17 cellular contexts compared by ENCODE assay signal in the genomic region with DNA sequence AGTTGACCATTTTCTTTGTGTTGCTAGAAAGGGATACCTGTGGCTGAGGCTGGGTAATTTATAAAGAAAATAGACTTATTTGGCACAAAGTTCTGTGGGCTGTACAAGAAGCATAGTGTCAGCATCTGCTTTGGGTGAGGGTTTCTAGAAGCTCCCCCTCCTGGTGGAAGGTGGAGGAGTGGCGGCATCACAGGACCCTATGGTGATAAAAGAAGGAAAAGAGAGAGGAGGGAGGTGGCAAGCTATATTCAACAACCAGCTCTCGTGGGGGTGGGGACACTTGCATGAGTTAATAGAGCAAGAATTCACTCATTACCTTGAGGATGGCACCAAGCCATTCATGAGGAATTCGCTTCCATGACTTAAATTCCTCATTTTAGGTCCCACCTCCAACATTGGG.
DNase-seq lines count a peak whose midpoint lies in the region; ATAC-seq and TF ChIP-seq lines count a peak whose summit lies in the region.
"Had no signal": no experiment of that assay in that cellular context is flagged by ENCODE, and none has a peak within 500 bp of the region (broad histone marks: within the 10 kb centered on the region; RNA-seq: fewer than 3 reads in every experiment).

No MANE protein-coding gene starts in this region.

- no peak for TF ChIP-seq EP300 in suprapubic skin (IDR thresholded peaks at IDR 0.05)

- H3K79me2 ChIP-seq in GM23338 (replicated peaks; ENCODE audit: insufficient read depth) (no peaks in the 10 kb centered on the region), neural progenitor cell (ENCODE audit: low read depth) (no peaks in the 10 kb centered on the region)
- H3K79me2 ChIP-seq: hepatocyte had no signal

- peak overlapping the region; percentile 23; the same call in 1 of the 2 replicates for H2AFZ ChIP-seq in GM23338
- H2AFZ ChIP-seq in neural progenitor cell (replicated peaks): peak overlapping the region; percentile 73
- H2AFZ ChIP-seq: hepatocyte had no signal

- H4K20me1 ChIP-seq in GM23338 (replicated peaks; ENCODE audit: insufficient read depth): no peaks in the 10 kb centered on the region
- H4K20me1 ChIP-seq in neural progenitor cell (ENCODE audit: low read depth): no peaks in the 10 kb centered on the region

- H3K4me2 ChIP-seq in GM23338 (no peak overlapping the region), neural progenitor cell (peak overlapping the region; percentile 26)
- H3K4me2 ChIP-seq: hepatocyte, smooth muscle cell had no signal

- H3K4me3 Mint-ChIP-seq in GM23338: no peak overlapping the region
- no peak overlapping the region for H3K4me3 Mint-ChIP-seq in chondrocyte (ENCODE audit: unreplicated experiment)
- H3K4me3 Mint-ChIP-seq in neural progenitor cell: no peak overlapping the region

- ATAC-seq in GM23338 (peak; percentile 94), HG02981 (IDR thresholded peaks at IDR 0.05; ENCODE audit: unreplicated experiment) (no peak), HG02642 (IDR thresholded peaks at IDR 0.05; ENCODE audit: poor library complexity, unreplicated experiment) (no peak)

- H3K27me3 ChIP-seq in GM23338 (ENCODE audit: insufficient read depth): no peaks in the 10 kb centered on the region
- H3K27me3 ChIP-seq in neural progenitor cell: no peaks in the 10 kb centered on the region
- H3K27me3 ChIP-seq in suprapubic skin: no peaks in the 10 kb centered on the region
- H3K27me3 ChIP-seq: adrenal gland, hepatocyte had no signal

- H3K36me3 ChIP-seq in GM23338 (ENCODE audit: insufficient read depth): no peaks in the 10 kb centered on the region
- no peaks in the 10 kb centered on the region for H3K36me3 ChIP-seq in neural progenitor cell
- H3K36me3 ChIP-seq in suprapubic skin: no peaks in the 10 kb centered on the region
- H3K36me3 ChIP-seq: adrenal gland had no signal

- H3K9me3 ChIP-seq in neural progenitor cell (ENCODE audit: low read depth) (no peaks in the 10 kb centered on the region), suprapubic skin (no peaks in the 10 kb centered on the region)
- H3K9me3 ChIP-seq: adrenal gland had no signal

- peak; percentile 70 for DNase-seq in GM23338 (ENCODE audit: low spot score)
- peak; percentile 25 for DNase-seq in NCI-H69 (lab: John Stamatoyannopoulos, UW)
- DNase-seq in chondrocyte (ENCODE audit: low spot score): no peak
- peak; percentile 34 for DNase-seq in neural progenitor cell (ENCODE audit: low spot score)
- DNase-seq in T-helper 1 cell: no peak
- DNase-seq in suprapubic skin (ENCODE audit: low spot score in 2 of 2): no peak
- DNase-seq: activated CD4-positive, CD25-positive, alpha-beta regulatory T cell; adrenal gland; C1 segment of cervical spinal cord; MM.1S; NCI-H2029; NCI-H524 treated with DMSO at 0.1 percent for 48 hours had no signal

- 60% methylated on average over 3 of the region's 3 CpGs for WGBS in suprapubic skin

- H3K9me3 Mint-ChIP-seq in GM23338 (no peaks in the 10 kb centered on the region; the same call in 2 of the 3 replicates), chondrocyte (ENCODE audit: low read depth) (no peaks in the 10 kb centered on the region), neural progenitor cell (no peaks in the 10 kb centered on the region)

- no peaks in the 10 kb centered on the region for H3K4me1 ChIP-seq in GM23338 (ENCODE audit: insufficient read depth)
- peaks cover 16% of the 10 kb centered on the region for H3K4me1 ChIP-seq in neural progenitor cell
- H3K4me1 ChIP-seq in suprapubic skin: no peaks in the 10 kb centered on the region
- H3K4me1 ChIP-seq: adrenal gland had no signal

- no peak overlapping the region for H3K27ac ChIP-seq in GM23338 (ENCODE audit: low read depth)
- H3K27ac ChIP-seq in neural progenitor cell: peak overlapping the region; percentile 59
- no peak overlapping the region for H3K27ac ChIP-seq in suprapubic skin
- H3K27ac ChIP-seq: adrenal gland, hepatocyte had no signal

- H3K9ac ChIP-seq in neural progenitor cell: no peak overlapping the region

- H3K36me3 Mint-ChIP-seq in GM23338 (ENCODE audit: low read depth) (no peaks in the 10 kb centered on the region), chondrocyte (ENCODE audit: low read depth) (no peaks in the 10 kb centered on the region), neural progenitor cell (no peaks in the 10 kb centered on the region)

- no peaks in the 10 kb centered on the region for H3K9me2 ChIP-seq in GM23338 (ENCODE audit: insufficient read depth)

- H3K27ac Mint-ChIP-seq in GM23338 (no peak overlapping the region), chondrocyte (ENCODE audit: unreplicated experiment) (no peak overlapping the region), neural progenitor cell (no peak overlapping the region)
- H3K27ac Mint-ChIP-seq: activated T-helper 2 cell treated with anti-CD3 and anti-CD28 coated beads, Interferon-gamma antibody, Interleukin-2, Interleukin-4, amounts not matched to agents 10 μg/mL and 5 μg/mL and 100 μg/mL, durations not matched to agents 14 hours and 24 hours and 36 hours had no signal

- H3K4me1 Mint-ChIP-seq in GM23338 (peaks cover 4% of the 10 kb centered on the region; the same call in 1 of the 3 replicates), chondrocyte (ENCODE audit: low read depth) (peaks cover 3% of the 10 kb centered on the region), neural progenitor cell (no peaks in the 10 kb centered on the region)

- no peaks in the 10 kb centered on the region for H3K27me3 Mint-ChIP-seq in GM23338 (ENCODE audit: insufficient read depth, low read depth, poor library complexity)
- H3K27me3 Mint-ChIP-seq in chondrocyte (ENCODE audit: low read depth): no peaks in the 10 kb centered on the region
- H3K27me3 Mint-ChIP-seq in neural progenitor cell (ENCODE audit: insufficient read depth, low read depth): no peaks in the 10 kb centered on the region

- no peaks in the 10 kb centered on the region for H3F3A ChIP-seq in GM23338 (replicated peaks; ENCODE audit: low read depth)
- peaks cover 14% of the 10 kb centered on the region for H3F3A ChIP-seq in neural progenitor cell (ENCODE audit: low read depth)

- TF ChIP-seq POLR2A in suprapubic skin (IDR thresholded peaks at IDR 0.05): no peak

- H3K4me3 ChIP-seq in GM23338 (no peak overlapping the region), neural progenitor cell (no peak overlapping the region), suprapubic skin (no peak overlapping the region)
- H3K4me3 ChIP-seq: adrenal gland, hepatocyte, smooth muscle cell had no signal

- TF ChIP-seq CTCF in GM23338 (conservative IDR thresholded peaks at IDR 0.05; ENCODE audit: low read depth in 2 of 2): peak; percentile 75 to 77
- TF ChIP-seq CTCF in chondrocyte (IDR thresholded peaks at IDR 0.05): peak; percentile 12
- TF ChIP-seq CTCF in neural progenitor cell (IDR thresholded peaks at IDR 0.05): peak; percentile 54
- TF ChIP-seq CTCF in suprapubic skin (IDR thresholded peaks at IDR 0.05): no peak

TF ChIP-seq in GM23338, 12 proteins besides CTCF, POLR2A, EP300 and RAD21 (continues in another document):
- TF ChIP-seq, protein P1, sequence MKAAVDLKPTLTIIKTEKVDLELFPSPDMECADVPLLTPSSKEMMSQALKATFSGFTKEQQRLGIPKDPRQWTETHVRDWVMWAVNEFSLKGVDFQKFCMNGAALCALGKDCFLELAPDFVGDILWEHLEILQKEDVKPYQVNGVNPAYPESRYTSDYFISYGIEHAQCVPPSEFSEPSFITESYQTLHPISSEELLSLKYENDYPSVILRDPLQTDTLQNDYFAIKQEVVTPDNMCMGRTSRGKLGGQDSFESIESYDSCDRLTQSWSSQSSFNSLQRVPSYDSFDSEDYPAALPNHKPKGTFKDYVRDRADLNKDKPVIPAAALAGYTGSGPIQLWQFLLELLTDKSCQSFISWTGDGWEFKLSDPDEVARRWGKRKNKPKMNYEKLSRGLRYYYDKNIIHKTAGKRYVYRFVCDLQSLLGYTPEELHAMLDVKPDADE (IDR thresholded peaks at IDR 0.05): no peak
- TF ChIP-seq POLR2AphosphoS5 (IDR thresholded peaks at IDR 0.05; ENCODE audit: low read depth) (no peak), CREB1 (CRISPR knock-in tag; IDR thresholded peaks at IDR 0.05; ENCODE audit: low read depth) (no peak), ZNF331 (CRISPR knock-in tag; IDR thresholded peaks at IDR 0.05; ENCODE audit: low read depth) (no peak), EZH2 (IDR thresholded peaks at IDR 0.05; ENCODE audit: low read depth, unreplicated experiment) (no peak), JUNB (IDR thresholded peaks at IDR 0.05; ENCODE audit: unreplicated experiment) (no peak), EZH2phosphoT487 (IDR thresholded peaks at IDR 0.05; ENCODE audit: unreplicated experiment) (no peak), ZNF114 (CRISPR knock-in tag; IDR thresholded peaks at IDR 0.05) (no peak), NANOG (IDR thresholded peaks at IDR 0.05; ENCODE audit: borderline replicate concordance) (no peak), STAT1 (IDR thresholded peaks at IDR 0.05; ENCODE audit: unreplicated experiment) (no peak)
- TF ChIP-seq, protein P2, sequence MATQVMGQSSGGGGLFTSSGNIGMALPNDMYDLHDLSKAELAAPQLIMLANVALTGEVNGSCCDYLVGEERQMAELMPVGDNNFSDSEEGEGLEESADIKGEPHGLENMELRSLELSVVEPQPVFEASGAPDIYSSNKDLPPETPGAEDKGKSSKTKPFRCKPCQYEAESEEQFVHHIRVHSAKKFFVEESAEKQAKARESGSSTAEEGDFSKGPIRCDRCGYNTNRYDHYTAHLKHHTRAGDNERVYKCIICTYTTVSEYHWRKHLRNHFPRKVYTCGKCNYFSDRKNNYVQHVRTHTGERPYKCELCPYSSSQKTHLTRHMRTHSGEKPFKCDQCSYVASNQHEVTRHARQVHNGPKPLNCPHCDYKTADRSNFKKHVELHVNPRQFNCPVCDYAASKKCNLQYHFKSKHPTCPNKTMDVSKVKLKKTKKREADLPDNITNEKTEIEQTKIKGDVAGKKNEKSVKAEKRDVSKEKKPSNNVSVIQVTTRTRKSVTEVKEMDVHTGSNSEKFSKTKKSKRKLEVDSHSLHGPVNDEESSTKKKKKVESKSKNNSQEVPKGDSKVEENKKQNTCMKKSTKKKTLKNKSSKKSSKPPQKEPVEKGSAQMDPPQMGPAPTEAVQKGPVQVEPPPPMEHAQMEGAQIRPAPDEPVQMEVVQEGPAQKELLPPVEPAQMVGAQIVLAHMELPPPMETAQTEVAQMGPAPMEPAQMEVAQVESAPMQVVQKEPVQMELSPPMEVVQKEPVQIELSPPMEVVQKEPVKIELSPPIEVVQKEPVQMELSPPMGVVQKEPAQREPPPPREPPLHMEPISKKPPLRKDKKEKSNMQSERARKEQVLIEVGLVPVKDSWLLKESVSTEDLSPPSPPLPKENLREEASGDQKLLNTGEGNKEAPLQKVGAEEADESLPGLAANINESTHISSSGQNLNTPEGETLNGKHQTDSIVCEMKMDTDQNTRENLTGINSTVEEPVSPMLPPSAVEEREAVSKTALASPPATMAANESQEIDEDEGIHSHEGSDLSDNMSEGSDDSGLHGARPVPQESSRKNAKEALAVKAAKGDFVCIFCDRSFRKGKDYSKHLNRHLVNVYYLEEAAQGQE (IDR thresholded peaks at IDR 0.05; ENCODE audit: unreplicated experiment): no peak

Comparison
In these comparisons a context has a peak if more than half of its experiments do, and no peak if none do; other contexts are left out.
1. DNase-seq: peak in GM23338 (single experiment), NCI-H69 (single experiment) and neural progenitor cell (single experiment); none in chondrocyte (single experiment), T-helper 1 cell (0 of 5) and suprapubic skin (0 of 2).
2. CTCF ChIP-seq: peak in GM23338 (2 of 2), chondrocyte (single experiment) and neural progenitor cell (single experiment); none in suprapubic skin (0 of 2).